In genomic region chr6:39808934-39809333, GRCh38 we compare ENCODE assay signal across 1 cellular context.
TF ChIP-seq lines count a peak whose summit lies in the region.

No MANE protein-coding gene starts in this region.

TF ChIP-seq in GM23338, 12 proteins besides CTCF, POLR2A, EP300 and RAD21 (continued from another document):
- TF ChIP-seq, protein P1, sequence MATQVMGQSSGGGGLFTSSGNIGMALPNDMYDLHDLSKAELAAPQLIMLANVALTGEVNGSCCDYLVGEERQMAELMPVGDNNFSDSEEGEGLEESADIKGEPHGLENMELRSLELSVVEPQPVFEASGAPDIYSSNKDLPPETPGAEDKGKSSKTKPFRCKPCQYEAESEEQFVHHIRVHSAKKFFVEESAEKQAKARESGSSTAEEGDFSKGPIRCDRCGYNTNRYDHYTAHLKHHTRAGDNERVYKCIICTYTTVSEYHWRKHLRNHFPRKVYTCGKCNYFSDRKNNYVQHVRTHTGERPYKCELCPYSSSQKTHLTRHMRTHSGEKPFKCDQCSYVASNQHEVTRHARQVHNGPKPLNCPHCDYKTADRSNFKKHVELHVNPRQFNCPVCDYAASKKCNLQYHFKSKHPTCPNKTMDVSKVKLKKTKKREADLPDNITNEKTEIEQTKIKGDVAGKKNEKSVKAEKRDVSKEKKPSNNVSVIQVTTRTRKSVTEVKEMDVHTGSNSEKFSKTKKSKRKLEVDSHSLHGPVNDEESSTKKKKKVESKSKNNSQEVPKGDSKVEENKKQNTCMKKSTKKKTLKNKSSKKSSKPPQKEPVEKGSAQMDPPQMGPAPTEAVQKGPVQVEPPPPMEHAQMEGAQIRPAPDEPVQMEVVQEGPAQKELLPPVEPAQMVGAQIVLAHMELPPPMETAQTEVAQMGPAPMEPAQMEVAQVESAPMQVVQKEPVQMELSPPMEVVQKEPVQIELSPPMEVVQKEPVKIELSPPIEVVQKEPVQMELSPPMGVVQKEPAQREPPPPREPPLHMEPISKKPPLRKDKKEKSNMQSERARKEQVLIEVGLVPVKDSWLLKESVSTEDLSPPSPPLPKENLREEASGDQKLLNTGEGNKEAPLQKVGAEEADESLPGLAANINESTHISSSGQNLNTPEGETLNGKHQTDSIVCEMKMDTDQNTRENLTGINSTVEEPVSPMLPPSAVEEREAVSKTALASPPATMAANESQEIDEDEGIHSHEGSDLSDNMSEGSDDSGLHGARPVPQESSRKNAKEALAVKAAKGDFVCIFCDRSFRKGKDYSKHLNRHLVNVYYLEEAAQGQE (IDR thresholded peaks at IDR 0.05; ENCODE audit: unreplicated experiment) = no peak
- TF ChIP-seq STAT1 (IDR thresholded peaks at IDR 0.05; ENCODE audit: unreplicated experiment) = no peak
- TF ChIP-seq CREB1 (CRISPR knock-in tag; IDR thresholded peaks at IDR 0.05; ENCODE audit: low read depth) = no peak
- no peak for TF ChIP-seq EZH2 (IDR thresholded peaks at IDR 0.05; ENCODE audit: low read depth, unreplicated experiment)
- TF ChIP-seq ZNF331 (CRISPR knock-in tag; IDR thresholded peaks at IDR 0.05; ENCODE audit: low read depth) = no peak
- no peak for TF ChIP-seq ETS1 (IDR thresholded peaks at IDR 0.05)
- TF ChIP-seq, protein P2, sequence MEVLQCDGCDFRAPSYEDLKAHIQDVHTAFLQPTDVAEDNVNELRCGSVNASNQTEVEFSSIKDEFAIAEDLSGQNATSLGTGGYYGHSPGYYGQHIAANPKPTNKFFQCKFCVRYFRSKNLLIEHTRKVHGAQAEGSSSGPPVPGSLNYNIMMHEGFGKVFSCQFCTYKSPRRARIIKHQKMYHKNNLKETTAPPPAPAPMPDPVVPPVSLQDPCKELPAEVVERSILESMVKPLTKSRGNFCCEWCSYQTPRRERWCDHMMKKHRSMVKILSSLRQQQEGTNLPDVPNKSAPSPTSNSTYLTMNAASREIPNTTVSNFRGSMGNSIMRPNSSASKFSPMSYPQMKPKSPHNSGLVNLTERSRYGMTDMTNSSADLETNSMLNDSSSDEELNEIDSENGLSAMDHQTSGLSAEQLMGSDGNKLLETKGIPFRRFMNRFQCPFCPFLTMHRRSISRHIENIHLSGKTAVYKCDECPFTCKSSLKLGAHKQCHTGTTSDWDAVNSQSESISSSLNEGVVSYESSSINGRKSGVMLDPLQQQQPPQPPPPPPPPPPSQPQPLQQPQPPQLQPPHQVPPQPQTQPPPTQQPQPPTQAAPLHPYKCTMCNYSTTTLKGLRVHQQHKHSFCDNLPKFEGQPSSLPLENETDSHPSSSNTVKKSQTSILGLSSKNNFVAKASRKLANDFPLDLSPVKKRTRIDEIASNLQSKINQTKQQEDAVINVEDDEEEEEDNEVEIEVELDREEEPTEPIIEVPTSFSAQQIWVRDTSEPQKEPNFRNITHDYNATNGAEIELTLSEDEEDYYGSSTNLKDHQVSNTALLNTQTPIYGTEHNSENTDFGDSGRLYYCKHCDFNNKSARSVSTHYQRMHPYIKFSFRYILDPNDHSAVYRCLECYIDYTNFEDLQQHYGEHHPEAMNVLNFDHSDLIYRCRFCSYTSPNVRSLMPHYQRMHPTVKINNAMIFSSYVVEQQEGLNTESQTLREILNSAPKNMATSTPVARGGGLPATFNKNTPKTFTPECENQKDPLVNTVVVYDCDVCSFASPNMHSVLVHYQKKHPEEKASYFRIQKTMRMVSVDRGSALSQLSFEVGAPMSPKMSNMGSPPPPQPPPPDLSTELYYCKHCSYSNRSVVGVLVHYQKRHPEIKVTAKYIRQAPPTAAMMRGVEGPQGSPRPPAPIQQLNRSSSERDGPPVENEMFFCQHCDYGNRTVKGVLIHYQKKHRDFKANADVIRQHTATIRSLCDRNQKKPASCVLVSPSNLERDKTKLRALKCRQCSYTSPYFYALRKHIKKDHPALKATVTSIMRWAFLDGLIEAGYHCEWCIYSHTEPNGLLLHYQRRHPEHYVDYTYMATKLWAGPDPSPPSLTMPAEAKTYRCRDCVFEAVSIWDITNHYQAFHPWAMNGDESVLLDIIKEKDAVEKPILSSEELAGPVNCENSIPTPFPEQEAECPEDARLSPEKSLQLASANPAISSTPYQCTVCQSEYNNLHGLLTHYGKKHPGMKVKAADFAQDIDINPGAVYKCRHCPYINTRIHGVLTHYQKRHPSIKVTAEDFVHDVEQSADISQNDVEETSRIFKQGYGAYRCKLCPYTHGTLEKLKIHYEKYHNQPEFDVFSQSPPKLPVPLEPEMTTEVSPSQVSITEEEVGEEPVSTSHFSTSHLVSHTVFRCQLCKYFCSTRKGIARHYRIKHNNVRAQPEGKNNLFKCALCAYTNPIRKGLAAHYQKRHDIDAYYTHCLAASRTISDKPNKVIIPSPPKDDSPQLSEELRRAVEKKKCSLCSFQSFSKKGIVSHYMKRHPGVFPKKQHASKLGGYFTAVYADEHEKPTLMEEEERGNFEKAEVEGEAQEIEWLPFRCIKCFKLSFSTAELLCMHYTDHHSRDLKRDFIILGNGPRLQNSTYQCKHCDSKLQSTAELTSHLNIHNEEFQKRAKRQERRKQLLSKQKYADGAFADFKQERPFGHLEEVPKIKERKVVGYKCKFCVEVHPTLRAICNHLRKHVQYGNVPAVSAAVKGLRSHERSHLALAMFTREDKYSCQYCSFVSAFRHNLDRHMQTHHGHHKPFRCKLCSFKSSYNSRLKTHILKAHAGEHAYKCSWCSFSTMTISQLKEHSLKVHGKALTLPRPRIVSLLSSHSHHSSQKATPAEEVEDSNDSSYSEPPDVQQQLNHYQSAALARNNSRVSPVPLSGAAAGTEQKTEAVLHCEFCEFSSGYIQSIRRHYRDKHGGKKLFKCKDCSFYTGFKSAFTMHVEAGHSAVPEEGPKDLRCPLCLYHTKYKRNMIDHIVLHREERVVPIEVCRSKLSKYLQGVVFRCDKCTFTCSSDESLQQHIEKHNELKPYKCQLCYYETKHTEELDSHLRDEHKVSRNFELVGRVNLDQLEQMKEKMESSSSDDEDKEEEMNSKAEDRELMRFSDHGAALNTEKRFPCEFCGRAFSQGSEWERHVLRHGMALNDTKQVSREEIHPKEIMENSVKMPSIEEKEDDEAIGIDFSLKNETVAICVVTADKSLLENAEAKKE (CRISPR knock-in tag; IDR thresholded peaks at IDR 0.05) = no peak
